Comparison of ENCODE assay signal across 20 cellular contexts in genomic region chr3:12744326-12744725, GRCh38. TPM values are rescaled to one million over a fixed set of nuclear protein-coding genes. Genes with fewer than 3 reads are reported as not detected.
DNase-seq lines count a peak whose midpoint lies in the region; ATAC-seq lines count a peak whose summit lies in the region.
"Had no signal": no experiment of that assay in that cellular context is flagged by ENCODE, and none has a peak within 500 bp of the region (broad histone marks: within the 10 kb centered on the region; RNA-seq: fewer than 3 reads in every experiment).

No MANE protein-coding gene starts in this region.

- peak overlapping the region; percentile 87 for H3K27ac ChIP-seq in right cardiac atrium (ENCODE audit: low read length)

- no peaks in the 10 kb centered on the region for H3K27me3 ChIP-seq in right cardiac atrium (ENCODE audit: control insufficient read depth, insufficient read depth)

- no peaks in the 10 kb centered on the region for H3K36me3 Mint-ChIP-seq in stimulated activated naive B cell treated with anti-CD40 and anti-IgM and Interleukin-4, amounts not matched to agents 10 μg/mL and 1 μg/mL and 100 μg/mL, for 72 hours
- no peaks in the 10 kb centered on the region for H3K36me3 Mint-ChIP-seq in immature natural killer cell
- H3K36me3 Mint-ChIP-seq: CD4-positive, alpha-beta memory T cell had no signal

- H3K27ac Mint-ChIP-seq in stimulated activated naive B cell treated with anti-CD40 and anti-IgM and Interleukin-4, amounts not matched to agents 10 μg/mL and 1 μg/mL and 100 μg/mL, for 72 hours = peak overlapping the region; percentile 21
- H3K27ac Mint-ChIP-seq in immature natural killer cell = no peak overlapping the region
- H3K27ac Mint-ChIP-seq: CD4-positive, alpha-beta memory T cell; GM23338; HFFc6 had no signal

- no peak overlapping the region for H3K4me3 ChIP-seq in right cardiac atrium (ENCODE audit: low read length)
- H3K4me3 ChIP-seq: GM23338, HAP-1 had no signal

- H3K4me3 Mint-ChIP-seq in stimulated activated naive B cell treated with anti-CD40 and anti-IgM and Interleukin-4, amounts not matched to agents 10 μg/mL and 1 μg/mL and 100 μg/mL, for 72 hours = no peak overlapping the region
- no peak overlapping the region for H3K4me3 Mint-ChIP-seq in immature natural killer cell
- H3K4me3 Mint-ChIP-seq: CD4-positive, alpha-beta memory T cell; GM23338; HFFc6 had no signal

- intact Hi-C loops in right cardiac atrium (cut with DNase I) = no loop called here
- intact Hi-C loops in Right ventricle myocardium superior (cut with DNase I) = no loop called here

- no peak for DNase-seq in right cardiac atrium
- DNase-seq in Right ventricle myocardium superior = no peak
- peak; percentile 57 for DNase-seq in myocyte (ENCODE audit: low read depth)
- DNase-seq in stimulated activated naive B cell treated with anti-CD40 and anti-IgM and Interleukin-4, amounts not matched to agents 10 μg/mL and 1 μg/mL and 100 μg/mL, for 72 hours = no peak
- no peak for DNase-seq in immature natural killer cell
- DNase-seq: C1 segment of cervical spinal cord; Calu3; CD4-positive, alpha-beta memory T cell; COR-L47; DMS53; DMS79 treated with DMSO at 0.1 percent for 48 hours; GF-D8; HFFc6 had no signal

- peaks cover 5 to 6% of the 10 kb centered on the region in 2 donors for H3K4me1 Mint-ChIP-seq in stimulated activated naive B cell treated with anti-CD40 and anti-IgM and Interleukin-4, amounts not matched to agents 10 μg/mL and 1 μg/mL and 100 μg/mL, for 72 hours
- H3K4me1 Mint-ChIP-seq in immature natural killer cell = no peaks in the 10 kb centered on the region
- H3K4me1 Mint-ChIP-seq: CD4-positive, alpha-beta memory T cell had no signal

- WGBS in right cardiac atrium = 70% methylated on average over 1 of the region's 1 CpG

- peaks cover 17 to 36% of the 10 kb centered on the region in 2 donors for H3K27me3 Mint-ChIP-seq in stimulated activated naive B cell treated with anti-CD40 and anti-IgM and Interleukin-4, amounts not matched to agents 10 μg/mL and 1 μg/mL and 100 μg/mL, for 72 hours
- peaks cover 4 to 10% (median 5%) of the 10 kb centered on the region in 3 donors for H3K27me3 Mint-ChIP-seq in immature natural killer cell (ENCODE audit: low read depth in 3 of 3)

- no peaks in the 10 kb centered on the region for H3K9me3 ChIP-seq in right cardiac atrium (ENCODE audit: control insufficient read depth, low read length)
- H3K9me3 ChIP-seq: HAP-1 had no signal

- no peak for ATAC-seq in right cardiac atrium
- no peak for ATAC-seq in Right ventricle myocardium superior (ENCODE audit: poor library complexity)
- ATAC-seq in stimulated activated naive B cell treated with anti-CD40 and anti-IgM and Interleukin-4, amounts not matched to agents 10 μg/mL and 1 μg/mL and 100 μg/mL, for 72 hours (replicated peaks) = no peak
- ATAC-seq in HG03432 (IDR thresholded peaks at IDR 0.05; ENCODE audit: unreplicated experiment) = no peak
- ATAC-seq: GM23338 had no signal

- no peaks in the 10 kb centered on the region for H3K9me3 Mint-ChIP-seq in stimulated activated naive B cell treated with anti-CD40 and anti-IgM and Interleukin-4, amounts not matched to agents 10 μg/mL and 1 μg/mL and 100 μg/mL, for 72 hours
- H3K9me3 Mint-ChIP-seq in immature natural killer cell = no peaks in the 10 kb centered on the region
- H3K9me3 Mint-ChIP-seq: GM23338, HFFc6 had no signal

- no peaks in the 10 kb centered on the region for H3K4me1 ChIP-seq in right cardiac atrium (ENCODE audit: control insufficient read depth, insufficient read depth, low read length)
- H3K4me1 ChIP-seq: HAP-1 had no signal

RNA-seq across cellular contexts. Expression of gene TMEM40, which starts 14.7 kb away (rescaled TPM):
- total RNA-seq in right cardiac atrium (1 to 10 TPM; 3.3 to 5.1 (median 3.7) TPM), Right ventricle myocardium superior (5.6 TPM), myocyte (not detected in 2 replicates)
- polyA plus RNA-seq in right cardiac atrium (5.2 TPM), immature natural killer cell (1 to 10 TPM in 2 of 3 donors, not detected in 1; 3.3 to 7.0 TPM)
- not detected for polyA plus RNA-seq in myocyte (2012)
- total RNA-seq: A172; A673; CD4-positive, alpha-beta memory T cell; Daoy; G401 had no signal
- polyA plus RNA-seq: CD4-positive, alpha-beta memory T cell had no signal

RNA-seq across cellular contexts. Expression of gene CAND2, which starts 52.2 kb away (rescaled TPM):
- total RNA-seq in right cardiac atrium (10 to 100 TPM; 33.2 to 63.6 (median 50.4) TPM), Right ventricle myocardium superior (61.6 TPM), myocyte (40.0 and 54.0 TPM in 2 replicates)
- polyA plus RNA-seq in right cardiac atrium (36.6 TPM), immature natural killer cell (1 to 10 TPM in 1 of 3 donors, under 1 TPM in 1, not detected in 1; 0.32 to 1.3 TPM)
- polyA plus RNA-seq in myocyte (2012) = 10.9 TPM
- total RNA-seq: Calu3 had no signal
